Comparison of ENCODE assay signal across 8 cellular contexts in the genomic region with DNA sequence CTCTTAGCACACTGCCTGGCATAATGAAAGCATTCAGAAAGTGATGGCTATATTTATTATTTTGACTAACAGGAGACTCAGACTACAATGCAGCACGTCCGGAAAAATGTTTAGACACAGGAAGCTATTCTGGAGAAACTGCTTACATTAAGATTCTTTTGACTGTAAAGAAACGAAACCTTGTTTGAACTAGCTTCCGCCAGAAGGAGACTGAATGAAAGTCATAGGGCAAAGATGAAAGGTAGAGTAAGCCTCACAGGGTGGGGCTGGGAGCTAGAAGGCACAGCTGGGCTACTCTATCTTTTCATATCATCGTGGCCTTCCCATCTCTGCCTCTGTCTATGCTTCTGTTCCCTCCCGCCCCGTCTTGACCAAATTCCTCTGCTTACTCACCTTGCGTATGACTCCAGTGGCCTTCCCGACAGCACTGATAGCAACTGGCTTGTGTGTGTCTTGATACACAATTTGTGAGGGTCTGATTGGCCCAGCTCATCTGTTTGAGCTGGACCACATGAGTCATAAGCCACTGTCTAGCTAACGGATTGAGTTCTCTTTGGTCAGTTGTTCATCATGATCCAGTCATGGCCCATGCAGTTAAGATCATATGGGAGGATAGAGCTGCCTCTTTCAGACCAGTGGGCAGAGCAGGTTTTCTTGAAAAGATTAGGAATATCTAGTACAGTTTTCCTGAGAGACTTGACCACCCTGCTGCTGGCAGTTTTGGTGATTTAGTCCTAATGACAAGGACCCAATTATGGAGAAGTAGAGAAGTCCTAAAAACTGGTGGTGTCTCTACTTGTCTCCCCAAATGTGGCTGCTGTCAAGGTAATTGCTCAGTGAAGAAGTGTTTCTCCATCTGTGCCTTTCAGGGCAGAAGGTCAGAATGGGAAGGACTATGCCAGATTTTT.
A peak's percentile ranks its signal among the peaks of the same experiment; 100 is the strongest.
DNase-seq lines count a peak whose midpoint lies in the region; ATAC-seq and TF ChIP-seq lines count a peak whose summit lies in the region.
"Had no signal": no experiment of that assay in that cellular context is flagged by ENCODE, and none has a peak within 500 bp of the region (broad histone marks: within the 10 kb centered on the region; RNA-seq: fewer than 3 reads in every experiment).

No MANE protein-coding gene starts in this region.

- peaks cover 43% of the 10 kb centered on the region for H3K36me3 Mint-ChIP-seq in activated CD8-positive, alpha-beta memory T cell treated with anti-CD3 and anti-CD28 coated beads, Interleukin-2, amount 10 ng/mL, durations not matched to agents 7 days and 5 days
- no peaks in the 10 kb centered on the region for H3K36me3 Mint-ChIP-seq in type B pancreatic cell

- TF ChIP-seq CTCF in type B pancreatic cell (conservative IDR thresholded peaks at IDR 0.05): no peak

- CTCF ChIA-PET in activated CD8-positive, alpha-beta memory T cell treated with anti-CD3 and anti-CD28 coated beads, Interleukin-2, amount 10 ng/mL, durations not matched to agents 7 days and 5 days (lab: Charles Lee): interaction anchor here (0.8 to 2.0 kb wide), 7 partner anchors 10 to 137 kb away, joined by 3 to 8 read pairs (median 4); no protein-coding TSS in a partner anchor

- H3K9me3 Mint-ChIP-seq in activated CD8-positive, alpha-beta memory T cell treated with anti-CD3 and anti-CD28 coated beads, Interleukin-2, amount 10 ng/mL, durations not matched to agents 7 days and 5 days (ENCODE audit: low read depth): peaks cover 11% of the 10 kb centered on the region
- no peaks in the 10 kb centered on the region for H3K9me3 Mint-ChIP-seq in type B pancreatic cell

- H3K27ac Mint-ChIP-seq in activated CD8-positive, alpha-beta memory T cell treated with anti-CD3 and anti-CD28 coated beads, Interleukin-2, amount 10 ng/mL, durations not matched to agents 7 days and 5 days: peak overlapping the region; percentile 93
- H3K27ac Mint-ChIP-seq in type B pancreatic cell: no peak overlapping the region
- H3K27ac Mint-ChIP-seq: activated B cell treated with CpG ODN at 0.5 μM for 24 hours had no signal

- no peaks in the 10 kb centered on the region for H3K27me3 Mint-ChIP-seq in activated CD8-positive, alpha-beta memory T cell treated with anti-CD3 and anti-CD28 coated beads, Interleukin-2, amount 10 ng/mL, durations not matched to agents 7 days and 5 days
- H3K27me3 Mint-ChIP-seq in type B pancreatic cell: no peaks in the 10 kb centered on the region
- H3K27me3 Mint-ChIP-seq: activated B cell treated with CpG ODN at 0.5 μM for 24 hours had no signal

- H3K4me1 Mint-ChIP-seq in activated CD8-positive, alpha-beta memory T cell treated with anti-CD3 and anti-CD28 coated beads, Interleukin-2, amount 10 ng/mL, durations not matched to agents 7 days and 5 days: peaks cover 43% of the 10 kb centered on the region
- H3K4me1 Mint-ChIP-seq in type B pancreatic cell (ENCODE audit: unreplicated experiment): peaks cover 36% of the 10 kb centered on the region

- peak; percentile 87 for ATAC-seq in activated CD8-positive, alpha-beta memory T cell treated with anti-CD3 and anti-CD28 coated beads, Interleukin-2, amount 10 ng/mL, durations not matched to agents 7 days and 5 days

- DNase-seq in HT-29 (ENCODE audit: low spot score): peak; percentile 40
- DNase-seq in activated CD8-positive, alpha-beta memory T cell treated with anti-CD3 and anti-CD28 coated beads, Interleukin-2, amount 10 ng/mL, durations not matched to agents 7 days and 5 days: peak; percentile 62
- DNase-seq in fibroblast of the conjunctiva (ENCODE audit: low read depth): peak; percentile 53
- peak; percentile 40 to 47 for DNase-seq in stimulated activated CD4-positive, alpha-beta T cell treated with anti-CD3 and anti-CD28 coated beads, Interleukin-2, amount 100 ng/mL, for 24 hours
- DNase-seq in NCI-H2227 treated with DMSO at 0.1 percent for 48 hours (lab: John Stamatoyannopoulos, UW): no peak
- no peak for DNase-seq in type B pancreatic cell (ENCODE audit: extremely low spot score, unreplicated experiment)
- DNase-seq in iPS-NIHi7 (ENCODE audit: extremely low spot score): no peak
- DNase-seq: activated B cell treated with CpG ODN at 0.5 μM for 24 hours had no signal

- H3K4me3 Mint-ChIP-seq in activated CD8-positive, alpha-beta memory T cell treated with anti-CD3 and anti-CD28 coated beads, Interleukin-2, amount 10 ng/mL, durations not matched to agents 7 days and 5 days: peak overlapping the region; percentile 74
- H3K4me3 Mint-ChIP-seq in type B pancreatic cell: no peak overlapping the region
- H3K4me3 Mint-ChIP-seq: activated B cell treated with CpG ODN at 0.5 μM for 24 hours had no signal

Comparison
In these comparisons a context has a peak if more than half of its experiments do, and no peak if none do; other contexts are left out.
1. DNase-seq: peak in HT-29 (single experiment), activated CD8-positive, alpha-beta memory T cell treated with anti-CD3 and anti-CD28 coated beads, Interleukin-2, amount 10 ng/mL, durations not matched to agents 7 days and 5 days (single experiment), fibroblast of the conjunctiva (single experiment) and stimulated activated CD4-positive, alpha-beta T cell treated with anti-CD3 and anti-CD28 coated beads, Interleukin-2, amount 100 ng/mL, for 24 hours (2 of 2); none in NCI-H2227 treated with DMSO at 0.1 percent for 48 hours (single experiment), type B pancreatic cell (single experiment) and iPS-NIHi7 (single experiment).